ENCODE assay signal across 13 cellular contexts in genomic region chr10:122475130-122475529, GRCh38. TPM values are rescaled to one million over a fixed set of nuclear protein-coding genes. Genes with fewer than 3 reads are reported as not detected.
DNase-seq lines count a peak whose midpoint lies in the region; ATAC-seq and TF ChIP-seq lines count a peak whose summit lies in the region.
"Had no signal": no experiment of that assay in that cellular context is flagged by ENCODE, and none has a peak within 500 bp of the region (broad histone marks: within the 10 kb centered on the region; RNA-seq: fewer than 3 reads in every experiment).

No MANE protein-coding gene starts in this region.

- peak; percentile 41 for ATAC-seq in left lobe of liver
- no peak for ATAC-seq in GM21423 (IDR thresholded peaks at IDR 0.05; ENCODE audit: unreplicated experiment)
- no peak for ATAC-seq in GM21619 (IDR thresholded peaks at IDR 0.05; ENCODE audit: unreplicated experiment)
- ATAC-seq: effector memory CD8-positive, alpha-beta T cell had no signal

- H3K4me2 ChIP-seq in skeletal muscle satellite cell (ENCODE audit: low read length): peak overlapping the region; percentile 52

- no peak for TF ChIP-seq CTCF in dorsolateral prefrontal cortex (IDR thresholded peaks at IDR 0.05 in 54 of 56, conservative IDR thresholded peaks at IDR 0.05 in 2 of 56; ENCODE audit: low read depth in 1 of 56, partially characterized antibody in 56 of 56)

- H3K9me3 ChIP-seq in HUES6 (ENCODE audit: control insufficient read depth, insufficient read depth, low read depth, low read length) (no peaks in the 10 kb centered on the region), skeletal muscle satellite cell (replicated peaks; ENCODE audit: low read length) (no peaks in the 10 kb centered on the region)

- intact Hi-C loops in dorsolateral prefrontal cortex (cut with DNase I): no loop called here

- no peaks in the 10 kb centered on the region for H3K36me3 ChIP-seq in HUES6 (ENCODE audit: control insufficient read depth, insufficient read depth, low read length)
- peaks cover 29% of the 10 kb centered on the region for H3K36me3 ChIP-seq in skeletal muscle satellite cell (ENCODE audit: insufficient read depth, low read length)

- DNase-seq in dorsolateral prefrontal cortex: peak in 3 of 10 donors; percentile 66 to 81 (median 74)
- DNase-seq in left lobe of liver (ENCODE audit: low spot score): peak; percentile 44
- no peak for DNase-seq in activated T-cell treated with anti-CD3 and anti-CD28 coated beads, Interleukin-2, amount 50 U/mL, for 48 hours
- DNase-seq in HCEC 1CT: no peak
- DNase-seq: activated gamma-delta T cell; effector memory CD8-positive, alpha-beta T cell; NCI-H1105 had no signal

- H3K4me1 ChIP-seq in HUES6 (ENCODE audit: control insufficient read depth, insufficient read depth, low read length): peaks cover 47% of the 10 kb centered on the region
- H3K4me1 ChIP-seq in skeletal muscle satellite cell (ENCODE audit: control insufficient read depth, insufficient read depth, low read length): peaks cover 48% of the 10 kb centered on the region

- H3K4me3 ChIP-seq in HUES6 (ENCODE audit: low read depth, low read length): no peak overlapping the region
- peak overlapping the region in 19 of 59 donors; percentile 3 to 43 (median 19) for H3K4me3 ChIP-seq in dorsolateral prefrontal cortex
- no peak overlapping the region for H3K4me3 ChIP-seq in skeletal muscle satellite cell (ENCODE audit: low read length)

- H3K27ac ChIP-seq in HUES6 (ENCODE audit: low read depth, low read length) (peak overlapping the region; percentile 31; the same call in 1 of the 2 replicates), dorsolateral prefrontal cortex (peak overlapping the region; percentile 1 to 98 (median 92))

- H3K27me3 ChIP-seq in HUES6 (ENCODE audit: control insufficient read depth, insufficient read depth, low read length) (no peaks in the 10 kb centered on the region), dorsolateral prefrontal cortex (no peaks in the 10 kb centered on the region), skeletal muscle satellite cell (ENCODE audit: control insufficient read depth, insufficient read depth, low read length) (no peaks in the 10 kb centered on the region)

- H3K9ac ChIP-seq in HUES6 (ENCODE audit: low read length) (no peak overlapping the region), skeletal muscle satellite cell (ENCODE audit: low read depth, low read length) (peak overlapping the region; percentile 24)

RNA-seq across cellular contexts. Expression of gene HTRA1, which starts 13.8 kb away (rescaled TPM):
- 100 to 1,000 TPM; 154 to 492 (median 263) TPM for total RNA-seq in dorsolateral prefrontal cortex
- total RNA-seq in left lobe of liver: 83.1 TPM
- total RNA-seq in skeletal muscle satellite cell (2012; rRNA removed): 186 and 200 TPM in 2 replicates
- total RNA-seq: OCI-LY7 had no signal

RNA-seq across cellular contexts. Expression of gene ARMS2, which starts 20.7 kb away (rescaled TPM):
- total RNA-seq in dorsolateral prefrontal cortex (1 to 10 TPM in 1 of 120 experiments, under 1 TPM in 8, not detected in 111; 0.63 to 2.1 (median 0.83) TPM), left lobe of liver (not detected)
- not detected in 2 replicates for total RNA-seq in skeletal muscle satellite cell (2012; rRNA removed)
- total RNA-seq: OCI-LY7, subcutaneous adipose tissue had no signal
